Comparison of ENCODE assay signal across 8 cellular contexts in genomic region chr19:42244452-42245220, GRCh38. TPM values are rescaled to one million over a fixed set of nuclear protein-coding genes. Genes with fewer than 3 reads are reported as not detected.
DNase-seq lines count a peak whose midpoint lies in the region; ATAC-seq, FAIRE-seq and TF ChIP-seq lines count a peak whose summit lies in the region.

No MANE protein-coding gene starts in this region.

- ATAC-seq in HG02840 (IDR thresholded peaks at IDR 0.05; ENCODE audit: low FRiP score, unreplicated experiment) = peak; percentile 37

- H3K4me1 Mint-ChIP-seq in T-helper 2 cell treated with Interferon-gamma antibody and Interleukin-4, amounts not matched to agents 5 μg/mL and 100 μg/mL, for 36 hours (ENCODE audit: low read depth) = peaks cover 36% of the 10 kb centered on the region
- peaks cover 29% of the 10 kb centered on the region for H3K4me1 Mint-ChIP-seq in astrocyte (ENCODE audit: low read depth, unreplicated experiment)

- TF ChIP-seq POLR2A in vagina (IDR thresholded peaks at IDR 0.05) = peak in 1 of 2 donors; percentile 42

- H3K27me3 Mint-ChIP-seq in T-helper 2 cell treated with Interferon-gamma antibody and Interleukin-4, amounts not matched to agents 5 μg/mL and 100 μg/mL, for 36 hours (ENCODE audit: low read depth) = no peaks in the 10 kb centered on the region
- no peaks in the 10 kb centered on the region for H3K27me3 Mint-ChIP-seq in astrocyte (ENCODE audit: low read depth, unreplicated experiment)

- no peaks in the 10 kb centered on the region for H3K9me3 Mint-ChIP-seq in T-helper 2 cell treated with Interferon-gamma antibody and Interleukin-4, amounts not matched to agents 5 μg/mL and 100 μg/mL, for 36 hours
- H3K9me3 Mint-ChIP-seq in astrocyte (ENCODE audit: unreplicated experiment) = no peaks in the 10 kb centered on the region

- peak overlapping the region; percentile 88 for H3K4me2 ChIP-seq in astrocyte (ENCODE audit: low read length)

- TF ChIP-seq CTCF in GM10266 (IDR thresholded peaks at IDR 0.05; ENCODE audit: control insufficient read depth, insufficient read depth, low read depth, missing control alignments) (peak; percentile 82), astrocyte (IDR thresholded peaks at IDR 0.05; ENCODE audit: insufficient read depth, low read depth, low read length) (peak; percentile 43), vagina (IDR thresholded peaks at IDR 0.05) (peak; percentile 47 to 83 (median 68))

- H4K20me1 ChIP-seq in astrocyte (ENCODE audit: insufficient read depth, low read length) = peaks cover 50% of the 10 kb centered on the region

- H3K27ac ChIP-seq in astrocyte (ENCODE audit: low read depth, low read length) (peak overlapping the region; percentile 62), vagina (peak overlapping the region; percentile 87)

- peak overlapping the region; percentile 95 for H3K9ac ChIP-seq in astrocyte (ENCODE audit: low read length)

- H3K9me3 ChIP-seq in astrocyte (ENCODE audit: insufficient read depth, low read depth, low read length) (no peaks in the 10 kb centered on the region), vagina (no peaks in the 10 kb centered on the region)

- peak; percentile 84 for FAIRE-seq in astrocyte (lab: Jason Lieb, UNC)

- H3K4me3 Mint-ChIP-seq in T-helper 2 cell treated with Interferon-gamma antibody and Interleukin-4, amounts not matched to agents 5 μg/mL and 100 μg/mL, for 36 hours = peak overlapping the region; percentile 91
- peak overlapping the region; percentile 89 for H3K4me3 Mint-ChIP-seq in astrocyte (ENCODE audit: unreplicated experiment)

- H2AFZ ChIP-seq in astrocyte (ENCODE audit: low read depth, low read length) = peak overlapping the region; percentile 55

- peaks cover 29% of the 10 kb centered on the region for H3K4me1 ChIP-seq in astrocyte (ENCODE audit: insufficient read depth, low read length)
- H3K4me1 ChIP-seq in vagina = peaks cover 53% of the 10 kb centered on the region

- peaks cover 51% of the 10 kb centered on the region for H3K79me2 ChIP-seq in astrocyte (ENCODE audit: insufficient read depth, low read length)

- peak overlapping the region; percentile 84 for H3K27ac Mint-ChIP-seq in T-helper 2 cell treated with Interferon-gamma antibody and Interleukin-4, amounts not matched to agents 5 μg/mL and 100 μg/mL, for 36 hours
- peak overlapping the region; percentile 94 for H3K27ac Mint-ChIP-seq in astrocyte (ENCODE audit: unreplicated experiment)

- H3K36me3 Mint-ChIP-seq in T-helper 2 cell treated with Interferon-gamma antibody and Interleukin-4, amounts not matched to agents 5 μg/mL and 100 μg/mL, for 36 hours (ENCODE audit: low read depth) = peaks cover 11% of the 10 kb centered on the region
- H3K36me3 Mint-ChIP-seq in astrocyte (ENCODE audit: low read depth, unreplicated experiment) = peaks cover 1% of the 10 kb centered on the region

- H3K4me3 ChIP-seq in astrocyte (ENCODE audit: insufficient read depth, low read depth, low read length) (peak overlapping the region; percentile 97), vagina (peak overlapping the region; percentile 63 to 89)

- H3K27me3 ChIP-seq in astrocyte (ENCODE audit: insufficient read depth, low read length) = no peaks in the 10 kb centered on the region
- no peaks in the 10 kb centered on the region for H3K27me3 ChIP-seq in vagina

- DNase-seq in GM10266 (ENCODE audit: extremely low spot score) (peak; percentile 90), NCI-H1694 treated with DMSO at 0.1 percent for 48 hours (lab: John Stamatoyannopoulos, UW) (peak; percentile 98), astrocyte (ENCODE audit: low read depth) (peak; percentile 86), hepatic stellate cell (ENCODE audit: low spot score) (peak; percentile 87), putamen (ENCODE audit: low spot score) (peak; percentile 96), vagina (ENCODE audit: extremely low spot score in 2 of 2) (peak in 1 of 2 donors; percentile 97)
- DNase-seq in T-helper 2 cell treated with Interferon-gamma antibody and Interleukin-4, amounts not matched to agents 5 μg/mL and 100 μg/mL, for 36 hours (ENCODE audit: low spot score) = peak; percentile 92

- intact Hi-C loops in vagina (cut with DNase I) = no loop called here

- peaks cover 5% of the 10 kb centered on the region for H3K36me3 ChIP-seq in astrocyte (ENCODE audit: insufficient read depth, low read length)
- peaks cover 0 to 15% of the 10 kb centered on the region in 2 donors for H3K36me3 ChIP-seq in vagina

RNA-seq across cellular contexts. Expression of gene GSK3A, which starts 2.2 kb away (rescaled TPM):
- total RNA-seq in astrocyte = 49.5 and 50.3 TPM in 2 replicates
- total RNA-seq in vagina = 21.1 TPM

RNA-seq across cellular contexts. Expression of gene ERF, which starts 10.3 kb away (rescaled TPM):
- 108 TPM in 2 replicates for total RNA-seq in astrocyte
- total RNA-seq in vagina = 44.7 TPM

RNA-seq across cellular contexts. Expression of gene CIC, which starts 24.4 kb away (rescaled TPM):
- 73.4 and 78.5 TPM in 2 replicates for total RNA-seq in astrocyte
- 36.1 TPM for total RNA-seq in vagina

RNA-seq across cellular contexts. Expression of gene ZNF526, which starts 24.5 kb away (rescaled TPM):
- total RNA-seq in astrocyte (20.2 and 21.6 TPM in 2 replicates), vagina (6.1 TPM)

RNA-seq across cellular contexts. Expression of gene DEDD2, which starts 27.2 kb away (rescaled TPM):
- 24.4 and 26.1 TPM in 2 replicates for total RNA-seq in astrocyte
- total RNA-seq in vagina = 25.3 TPM
